ENCODE assay signal across 10 cellular contexts in genomic region chr18:22465859-22466602, GRCh38. TPM values are rescaled to one million over a fixed set of nuclear protein-coding genes. Genes with fewer than 3 reads are reported as not detected.
A peak's percentile ranks its signal among the peaks of the same experiment; 100 is the strongest.
DNase-seq lines count a peak whose midpoint lies in the region; ATAC-seq and TF ChIP-seq lines count a peak whose summit lies in the region.
"Had no signal": no experiment of that assay in that cellular context is flagged by ENCODE, and none has a peak within 500 bp of the region (broad histone marks: within the 10 kb centered on the region; RNA-seq: fewer than 3 reads in every experiment).

No MANE protein-coding gene starts in this region.

- H3K27ac ChIP-seq in transverse colon = peak overlapping the region; percentile 21 to 44 (median 33)
- H3K27ac ChIP-seq: BLaER1 treated with 17β-estradiol and CSF1 and Interleukin-3, amounts not matched to agents 10 nM and 100 nM had no signal

- no peak for TF ChIP-seq EP300 in transverse colon (IDR thresholded peaks at IDR 0.05; ENCODE audit: low read depth)

- TF ChIP-seq CTCF in activated CD8-positive, alpha-beta T cell treated with anti-CD3 and anti-CD28 coated beads for 36 hours (IDR thresholded peaks at IDR 0.05) = no peak
- TF ChIP-seq CTCF in astrocyte of the cerebellum (IDR thresholded peaks at IDR 0.05; ENCODE audit: low read depth, low read length, missing control alignments) (no peak), transverse colon (IDR thresholded peaks at IDR 0.05) (no peak)

- ATAC-seq in activated CD8-positive, alpha-beta T cell treated with anti-CD3 and anti-CD28 coated beads for 36 hours = peak; percentile 88
- ATAC-seq in activated CD8-positive, alpha-beta T cell treated with anti-CD3 and anti-CD28 coated beads, Interleukin-2, amount 10 ng/mL, durations not matched to agents 7 days and 5 days = no peak
- ATAC-seq in GM21576 (IDR thresholded peaks at IDR 0.05; ENCODE audit: unreplicated experiment) = no peak

- CTCF ChIA-PET in activated CD8-positive, alpha-beta T cell treated with anti-CD3 and anti-CD28 coated beads for 36 hours (lab: Charles Lee) = no interaction called here
- CTCF ChIA-PET in activated CD8-positive, alpha-beta T cell treated with anti-CD3 and anti-CD28 coated beads, Interleukin-2, amount 10 ng/mL, durations not matched to agents 7 days and 5 days (lab: Charles Lee) = no interaction called here

- TF ChIP-seq POLR2A in transverse colon (IDR thresholded peaks at IDR 0.05) = no peak

- 35 to 45% methylated on average over 4 to 5 of the region's 5 CpGs for WGBS in transverse colon (ENCODE audit: low coverage in 1 of 2), 2 donors

- peaks cover 3% of the 10 kb centered on the region for H3K27me3 Mint-ChIP-seq in activated CD8-positive, alpha-beta T cell treated with anti-CD3 and anti-CD28 coated beads for 36 hours
- H3K27me3 Mint-ChIP-seq in activated CD8-positive, alpha-beta T cell treated with anti-CD3 and anti-CD28 coated beads, Interleukin-2, amount 10 ng/mL, durations not matched to agents 7 days and 5 days (ENCODE audit: low read depth) = no peaks in the 10 kb centered on the region
- H3K27me3 Mint-ChIP-seq: activated CD4-positive, alpha-beta memory T cell treated with anti-CD3 and anti-CD28 coated beads, Interleukin-2, amount 10 ng/mL, durations not matched to agents 7 days and 5 days had no signal

- H3K4me3 ChIP-seq in astrocyte of the cerebellum (ENCODE audit: low read depth, low read length) (no peak overlapping the region), transverse colon (no peak overlapping the region)
- H3K4me3 ChIP-seq: BLaER1 treated with 17β-estradiol and CSF1 and Interleukin-3, amounts not matched to agents 10 nM and 100 nM had no signal

- DNase-seq in activated CD8-positive, alpha-beta T cell treated with anti-CD3 and anti-CD28 coated beads for 36 hours = peak; percentile 8
- DNase-seq in activated CD8-positive, alpha-beta T cell treated with anti-CD3 and anti-CD28 coated beads, Interleukin-2, amount 10 ng/mL, durations not matched to agents 7 days and 5 days = no peak
- peak; percentile 79 for DNase-seq in astrocyte of the cerebellum (ENCODE audit: low read depth)
- peak; percentile 92 for DNase-seq in kidney glomerular epithelial cell (lab: John Stamatoyannopoulos, UW)
- no peak for DNase-seq in transverse colon
- DNase-seq in NCI-H2081 (lab: John Stamatoyannopoulos, UW) = no peak
- DNase-seq in KG1 (lab: John Stamatoyannopoulos, UW) = no peak
- DNase-seq: activated CD4-positive, alpha-beta memory T cell treated with anti-CD3 and anti-CD28 coated beads, Interleukin-2, amount 10 ng/mL, durations not matched to agents 7 days and 5 days had no signal

- peaks cover 2% of the 10 kb centered on the region for H3K4me1 Mint-ChIP-seq in activated CD8-positive, alpha-beta T cell treated with anti-CD3 and anti-CD28 coated beads for 36 hours (ENCODE audit: low read depth)
- H3K4me1 Mint-ChIP-seq in activated CD8-positive, alpha-beta T cell treated with anti-CD3 and anti-CD28 coated beads, Interleukin-2, amount 10 ng/mL, durations not matched to agents 7 days and 5 days (ENCODE audit: low read depth) = no peaks in the 10 kb centered on the region
- H3K4me1 Mint-ChIP-seq: activated CD4-positive, alpha-beta memory T cell treated with anti-CD3 and anti-CD28 coated beads, Interleukin-2, amount 10 ng/mL, durations not matched to agents 7 days and 5 days had no signal

- H3K4me3 Mint-ChIP-seq in activated CD8-positive, alpha-beta T cell treated with anti-CD3 and anti-CD28 coated beads for 36 hours = no peak overlapping the region
- no peak overlapping the region for H3K4me3 Mint-ChIP-seq in activated CD8-positive, alpha-beta T cell treated with anti-CD3 and anti-CD28 coated beads, Interleukin-2, amount 10 ng/mL, durations not matched to agents 7 days and 5 days
- H3K4me3 Mint-ChIP-seq: activated CD4-positive, alpha-beta memory T cell treated with anti-CD3 and anti-CD28 coated beads, Interleukin-2, amount 10 ng/mL, durations not matched to agents 7 days and 5 days had no signal

- H3K9me3 Mint-ChIP-seq in activated CD8-positive, alpha-beta T cell treated with anti-CD3 and anti-CD28 coated beads for 36 hours = no peaks in the 10 kb centered on the region
- no peaks in the 10 kb centered on the region for H3K9me3 Mint-ChIP-seq in activated CD8-positive, alpha-beta T cell treated with anti-CD3 and anti-CD28 coated beads, Interleukin-2, amount 10 ng/mL, durations not matched to agents 7 days and 5 days (ENCODE audit: insufficient read depth)
- H3K9me3 Mint-ChIP-seq: activated CD4-positive, alpha-beta memory T cell treated with anti-CD3 and anti-CD28 coated beads, Interleukin-2, amount 10 ng/mL, durations not matched to agents 7 days and 5 days had no signal

- H3K27ac Mint-ChIP-seq in activated CD8-positive, alpha-beta T cell treated with anti-CD3 and anti-CD28 coated beads for 36 hours = no peak overlapping the region
- H3K27ac Mint-ChIP-seq in activated CD8-positive, alpha-beta T cell treated with anti-CD3 and anti-CD28 coated beads, Interleukin-2, amount 10 ng/mL, durations not matched to agents 7 days and 5 days = no peak overlapping the region
- H3K27ac Mint-ChIP-seq: activated CD4-positive, alpha-beta memory T cell treated with anti-CD3 and anti-CD28 coated beads, Interleukin-2, amount 10 ng/mL, durations not matched to agents 7 days and 5 days had no signal

- POLR2A ChIA-PET in activated CD8-positive, alpha-beta T cell treated with anti-CD3 and anti-CD28 coated beads for 36 hours (lab: Charles Lee) = interaction anchor here (0.9 to 1.0 kb wide), 2 partner anchors 14 to 78 kb away, joined by 3 to 4 read pairs; no protein-coding TSS in a partner anchor
- POLR2A ChIA-PET in activated CD8-positive, alpha-beta T cell treated with anti-CD3 and anti-CD28 coated beads, Interleukin-2, amount 10 ng/mL, durations not matched to agents 7 days and 5 days (lab: Charles Lee) = no interaction called here

- H3K36me3 Mint-ChIP-seq in activated CD8-positive, alpha-beta T cell treated with anti-CD3 and anti-CD28 coated beads for 36 hours (ENCODE audit: low read depth) = no peaks in the 10 kb centered on the region
- no peaks in the 10 kb centered on the region for H3K36me3 Mint-ChIP-seq in activated CD8-positive, alpha-beta T cell treated with anti-CD3 and anti-CD28 coated beads, Interleukin-2, amount 10 ng/mL, durations not matched to agents 7 days and 5 days (ENCODE audit: low read depth)

- no peaks in the 10 kb centered on the region for H3K27me3 ChIP-seq in transverse colon
- H3K27me3 ChIP-seq: BLaER1 treated with 17β-estradiol and CSF1 and Interleukin-3, amounts not matched to agents 10 nM and 100 nM had no signal

- peaks cover 3 to 34% (median 16%) of the 10 kb centered on the region in 4 donors for H3K4me1 ChIP-seq in transverse colon

- intact Hi-C loops in activated CD8-positive, alpha-beta T cell treated with anti-CD3 and anti-CD28 coated beads for 36 hours (cut with micrococcal nuclease) = no loop called here
- intact Hi-C loops in transverse colon (cut with DNase I; ENCODE audit: low total_unique reads) = no loop called here

- no peaks in the 10 kb centered on the region for H3K9me3 ChIP-seq in transverse colon
- H3K9me3 ChIP-seq: BLaER1 treated with 17β-estradiol and CSF1 and Interleukin-3, amounts not matched to agents 10 nM and 100 nM had no signal

- in situ Hi-C loops in astrocyte of the cerebellum (cut with HindIII; ENCODE audit: low sequenced_read_pairs) (no loop called here), transverse colon (cut with MboI; ENCODE audit: low pct_ligation_motif_present in 1 of 4, low pct_unique_long_range_greater_than_20kb in 1 of 4, low sequenced_read_pairs in 3 of 4) (loop anchor here in 1 of 4 donors (25.0 kb wide), 1 partner anchor 96 kb away; no protein-coding TSS in a partner anchor)

- H3K36me3 ChIP-seq in transverse colon = no peaks in the 10 kb centered on the region
- H3K36me3 ChIP-seq: BLaER1 treated with 17β-estradiol and CSF1 and Interleukin-3, amounts not matched to agents 10 nM and 100 nM had no signal

RNA-seq across cellular contexts. Expression of gene CTAGE1, which starts 48.3 kb away (rescaled TPM):
- not detected for total RNA-seq in activated CD8-positive, alpha-beta T cell treated with anti-CD3 and anti-CD28 coated beads for 36 hours
- not detected for total RNA-seq in activated CD8-positive, alpha-beta T cell treated with anti-CD3 and anti-CD28 coated beads, Interleukin-2, amount 10 ng/mL, durations not matched to agents 7 days and 5 days
- not detected for total RNA-seq in transverse colon
- total RNA-seq: activated CD4-positive, alpha-beta memory T cell treated with anti-CD3 and anti-CD28 coated beads, Interleukin-2, amount 10 ng/mL, durations not matched to agents 7 days and 5 days had no signal

Comparison
In these comparisons a context has a peak if more than half of its experiments do, and no peak if none do; other contexts are left out.
1. DNase-seq: peak in activated CD8-positive, alpha-beta T cell treated with anti-CD3 and anti-CD28 coated beads for 36 hours (single experiment), astrocyte of the cerebellum (single experiment) and kidney glomerular epithelial cell (single experiment); none in activated CD8-positive, alpha-beta T cell treated with anti-CD3 and anti-CD28 coated beads, Interleukin-2, amount 10 ng/mL, durations not matched to agents 7 days and 5 days (single experiment), transverse colon (single experiment), NCI-H2081 (0 of 2) and KG1 (single experiment).